In the genomic region with DNA sequence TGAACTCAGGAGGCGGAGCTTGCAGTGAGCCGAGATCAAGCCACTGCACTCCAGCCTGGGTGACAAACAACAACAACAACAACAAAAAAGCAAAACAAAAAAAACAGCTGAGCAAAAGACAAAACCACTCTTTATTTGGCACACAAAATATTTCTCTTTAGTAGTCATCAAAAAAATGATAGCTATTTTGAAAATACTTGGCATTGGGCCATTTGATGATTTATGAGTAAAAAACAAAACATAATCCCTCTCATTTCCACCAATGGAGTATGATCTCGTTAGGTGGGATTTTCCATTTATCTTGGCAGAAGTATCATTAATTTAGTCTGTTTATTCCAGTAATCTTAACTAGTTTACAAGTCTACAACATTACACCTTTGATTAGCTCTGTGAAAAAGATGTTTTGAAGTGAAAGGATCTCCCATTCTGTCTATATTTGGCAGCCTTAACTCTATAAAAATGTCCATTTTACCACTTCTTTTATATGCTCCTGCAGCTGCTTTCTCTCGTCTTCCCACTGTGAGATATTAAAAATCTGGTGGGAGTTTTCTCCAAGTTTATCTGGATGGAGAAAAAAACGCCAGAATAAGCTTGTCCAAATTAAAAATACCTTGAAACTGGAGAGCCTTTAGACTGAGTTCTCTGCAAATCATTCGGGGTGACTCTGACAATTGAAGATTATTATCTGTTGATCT, we compare ENCODE assay signal across 2 cellular contexts.
TF ChIP-seq lines count a peak whose summit lies in the region.

No MANE protein-coding gene starts in this region.

TF ChIP-seq in endothelial cell of umbilical vein, 7 proteins besides CTCF, POLR2A, EP300 and RAD21:
- TF ChIP-seq POLR2AphosphoS5 (IDR thresholded peaks at IDR 0.05; ENCODE audit: insufficient read depth, low read depth, low read length) (no peak), JUN (IDR thresholded peaks at IDR 0.05; ENCODE audit: borderline replicate concordance, insufficient read depth, insufficient read length, low read depth) (no peak), EZH2 (IDR thresholded peaks at IDR 0.05; ENCODE audit: borderline replicate concordance, low read depth, low read length, severe bottlenecking) (no peak), MYC (IDR thresholded peaks at IDR 0.05; ENCODE audit: low read depth, low read length) (no peak), FOS (IDR thresholded peaks at IDR 0.05; ENCODE audit: borderline replicate concordance, insufficient read depth, low read length) (no peak), GATA2 (IDR thresholded peaks at IDR 0.05; ENCODE audit: insufficient read depth, insufficient read length, low read depth, low read length) (no peak)
- TF ChIP-seq, protein P1, sequence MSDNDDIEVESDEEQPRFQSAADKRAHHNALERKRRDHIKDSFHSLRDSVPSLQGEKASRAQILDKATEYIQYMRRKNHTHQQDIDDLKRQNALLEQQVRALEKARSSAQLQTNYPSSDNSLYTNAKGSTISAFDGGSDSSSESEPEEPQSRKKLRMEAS (IDR thresholded peaks at IDR 0.05; ENCODE audit: insufficient read depth, insufficient read length), result no peak

TF ChIP-seq in GM12891, 5 proteins besides CTCF, POLR2A, EP300 and RAD21:
- TF ChIP-seq SPI1 (IDR thresholded peaks at IDR 0.05; ENCODE audit: low read depth, low read length) (no peak), POU2F2 (IDR thresholded peaks at IDR 0.05; ENCODE audit: low read depth, low read length) (no peak), TAF1 (IDR thresholded peaks at IDR 0.05; ENCODE audit: low read depth, low read length) (no peak), POLR2AphosphoS5 (IDR thresholded peaks at IDR 0.05; ENCODE audit: low read depth, low read length) (no peak), PAX5 (IDR thresholded peaks at IDR 0.05; ENCODE audit: insufficient read depth, low read length, severe bottlenecking) (no peak)
TF ChIP-seq in GM12891: peak in this region for 0.
